ENCODE assay signal across 1 cellular context in genomic region chr4:137200322-137200721, GRCh38.
TF ChIP-seq lines count a peak whose summit lies in the region.

No MANE protein-coding gene starts in this region.

TF ChIP-seq in GM23338, 12 proteins besides CTCF, POLR2A, EP300 and RAD21 (continued from another document):
- TF ChIP-seq ZNF462 (CRISPR knock-in tag; IDR thresholded peaks at IDR 0.05): no peak
- no peak for TF ChIP-seq STAT1 (IDR thresholded peaks at IDR 0.05; ENCODE audit: unreplicated experiment)
- TF ChIP-seq EZH2phosphoT487 (IDR thresholded peaks at IDR 0.05; ENCODE audit: unreplicated experiment): no peak
- TF ChIP-seq EZH2 (IDR thresholded peaks at IDR 0.05; ENCODE audit: low read depth, unreplicated experiment): no peak
- TF ChIP-seq CREB1 (CRISPR knock-in tag; IDR thresholded peaks at IDR 0.05; ENCODE audit: low read depth): no peak
- no peak for TF ChIP-seq ZNF331 (CRISPR knock-in tag; IDR thresholded peaks at IDR 0.05; ENCODE audit: low read depth)
- TF ChIP-seq JUNB (IDR thresholded peaks at IDR 0.05; ENCODE audit: unreplicated experiment): no peak
- TF ChIP-seq ZNF114 (CRISPR knock-in tag; IDR thresholded peaks at IDR 0.05): no peak
